In genomic region chr17:18217412-18218015, GRCh38 we compare ENCODE assay signal across 9 cellular contexts. TPM values are rescaled to one million over a fixed set of nuclear protein-coding genes. Genes with fewer than 3 reads are reported as not detected.
A peak's percentile ranks its signal among the peaks of the same experiment; 100 is the strongest.
DNase-seq lines count a peak whose midpoint lies in the region; ATAC-seq, FAIRE-seq and TF ChIP-seq lines count a peak whose summit lies in the region.
"Had no signal": no experiment of that assay in that cellular context is flagged by ENCODE, and none has a peak within 500 bp of the region (broad histone marks: within the 10 kb centered on the region; RNA-seq: fewer than 3 reads in every experiment).

No MANE protein-coding gene starts in this region.

- H3K4me3 Mint-ChIP-seq in osteocyte (ENCODE audit: unreplicated experiment), result no peak overlapping the region

- H3K4me1 ChIP-seq in RWPE2 (ENCODE audit: insufficient read depth, poor library complexity, severe bottlenecking) (no peaks in the 10 kb centered on the region), transverse colon (peaks cover 0 to 3% (median 0%) of the 10 kb centered on the region in 4 donors)

- in situ Hi-C loops in transverse colon (cut with MboI; ENCODE audit: low pct_ligation_motif_present in 1 of 4, low pct_unique_long_range_greater_than_20kb in 1 of 4, low sequenced_read_pairs in 3 of 4), result loop anchor here in 2 of 4 donors (10.0 kb wide), 3 partner anchors 57 to 87 kb away; no protein-coding TSS in a partner anchor

- H3K36me3 Mint-ChIP-seq in osteocyte (ENCODE audit: unreplicated experiment), result no peaks in the 10 kb centered on the region

- no peak overlapping the region for H3K27ac Mint-ChIP-seq in osteocyte (ENCODE audit: unreplicated experiment)

- WGBS in transverse colon (ENCODE audit: low coverage in 1 of 2), 2 donors, result 0 to 8% methylated on average over 3 to 5 of the region's 6 CpGs

- ATAC-seq in RWPE2 (ENCODE audit: low read depth) (peak; percentile 83), HG03439 (IDR thresholded peaks at IDR 0.05; ENCODE audit: unreplicated experiment) (no peak)

- no peaks in the 10 kb centered on the region for H3K36me3 ChIP-seq in RWPE2 (ENCODE audit: low read depth)
- no peaks in the 10 kb centered on the region for H3K36me3 ChIP-seq in transverse colon

- no peaks in the 10 kb centered on the region for H3K9me3 Mint-ChIP-seq in osteocyte (ENCODE audit: unreplicated experiment)

- no peaks in the 10 kb centered on the region for H3K27me3 ChIP-seq in RWPE2 (ENCODE audit: insufficient read depth, poor library complexity, severe bottlenecking)
- no peaks in the 10 kb centered on the region for H3K27me3 ChIP-seq in transverse colon

- peaks cover 10% of the 10 kb centered on the region for H3K4me1 Mint-ChIP-seq in osteocyte (ENCODE audit: unreplicated experiment)

- no peak for FAIRE-seq in frontal cortex (lab: Jason Lieb, UNC)

- TF ChIP-seq CTCF in RWPE2 (IDR thresholded peaks at IDR 0.05; ENCODE audit: poor library complexity, severe bottlenecking), result peak; percentile 92
- TF ChIP-seq CTCF in osteocyte (IDR thresholded peaks at IDR 0.05), result peak; percentile 85
- peak; percentile 81 to 95 (median 95) for TF ChIP-seq CTCF in transverse colon (IDR thresholded peaks at IDR 0.05)

- no peaks in the 10 kb centered on the region for H3K9me3 ChIP-seq in RWPE2 (ENCODE audit: severe bottlenecking)
- no peaks in the 10 kb centered on the region for H3K9me3 ChIP-seq in transverse colon

- H3K27me3 Mint-ChIP-seq in osteocyte (ENCODE audit: unreplicated experiment), result no peaks in the 10 kb centered on the region

- H3K27ac ChIP-seq in RWPE2 (ENCODE audit: poor library complexity, severe bottlenecking), result no peak overlapping the region
- H3K27ac ChIP-seq in transverse colon, result no peak overlapping the region
- H3K27ac ChIP-seq: SK-N-MC had no signal

- DNase-seq in COLO829 (ENCODE audit: low spot score), result peak; percentile 79
- DNase-seq in HPDE6-E6E7 (ENCODE audit: extremely low spot score), result peak; percentile 83
- no peak for DNase-seq in RWPE2 (ENCODE audit: low spot score)
- peak; percentile 60 for DNase-seq in activated effector memory CD4-positive, alpha-beta T cell treated with Interleukin-2 at 50 U/mL for 16 hours
- DNase-seq in frontal cortex (ENCODE audit: low spot score in 2 of 2), result peak; percentile 65 to 84
- DNase-seq in osteocyte (ENCODE audit: extremely low spot score, unreplicated experiment), result peak; percentile 90
- peak; percentile 82 for DNase-seq in transverse colon

- intact Hi-C loops in transverse colon (cut with DNase I; ENCODE audit: low total_unique reads), result no loop called here

- TF ChIP-seq POLR2A in transverse colon (IDR thresholded peaks at IDR 0.05), result no peak

- TF ChIP-seq EP300 in transverse colon (IDR thresholded peaks at IDR 0.05; ENCODE audit: low read depth), result no peak

- H3K4me3 ChIP-seq in RWPE2 (ENCODE audit: severe bottlenecking), result no peak overlapping the region
- H3K4me3 ChIP-seq in transverse colon, result no peak overlapping the region
- H3K4me3 ChIP-seq: SK-N-MC had no signal

RNA-seq across cellular contexts. Expression of gene LLGL1, which starts 7.9 kb away (rescaled TPM):
- 30.2 TPM for total RNA-seq in frontal cortex
- 43.7 and 45.0 TPM in 2 replicates for total RNA-seq in osteocyte
- 10 to 100 TPM; 11.1 to 18.0 (median 14.9) TPM for total RNA-seq in transverse colon

RNA-seq across cellular contexts. Expression of gene ALKBH5, which starts 33.9 kb away (rescaled TPM):
- total RNA-seq in frontal cortex, result 82.7 TPM
- 89.4 and 95.9 TPM in 2 replicates for total RNA-seq in osteocyte
- 100 to 1,000 TPM in 2 of 4 donors, 10 to 100 TPM in 2; 69.2 to 109 (median 88.4) TPM for total RNA-seq in transverse colon

RNA-seq across cellular contexts. Expression of gene FLII, which starts 41.0 kb away (rescaled TPM):
- total RNA-seq in frontal cortex (68.9 TPM), osteocyte (212 and 214 TPM in 2 replicates), transverse colon (100 to 1,000 TPM; 365 to 919 (median 428) TPM)

RNA-seq across cellular contexts. Expression of gene MIEF2, which starts 42.9 kb away (rescaled TPM):
- total RNA-seq in frontal cortex (34.2 TPM), osteocyte (10.8 and 15.3 TPM in 2 replicates), transverse colon (10 to 100 TPM in 3 of 4 donors, 1 to 10 TPM in 1; 7.4 to 48.0 (median 21.0) TPM)
